Comparison of ENCODE assay signal across 12 cellular contexts in the genomic region with DNA sequence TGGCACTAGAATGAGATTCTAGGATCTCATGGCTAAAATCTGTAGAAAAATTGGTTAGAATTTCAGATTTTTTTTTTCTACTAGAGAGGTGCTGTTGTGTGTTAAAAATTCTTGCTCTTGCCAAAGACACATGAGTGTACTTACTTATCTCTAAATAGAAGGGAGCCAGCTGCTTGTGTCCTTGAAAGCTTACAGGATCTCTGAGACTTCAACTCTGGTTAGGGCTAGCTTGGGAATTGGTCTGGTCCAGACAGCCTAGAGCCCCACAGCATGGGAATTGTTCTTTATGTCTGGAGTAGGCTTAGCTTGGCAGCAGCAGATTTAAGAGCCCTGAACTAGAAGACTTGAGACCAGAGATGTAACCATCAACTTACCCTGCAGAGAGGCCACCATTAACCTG. TPM values are rescaled to one million over a fixed set of nuclear protein-coding genes. Genes with fewer than 3 reads are reported as not detected.
A peak's percentile ranks its signal among the peaks of the same experiment; 100 is the strongest.
DNase-seq lines count a peak whose midpoint lies in the region; ATAC-seq, FAIRE-seq and TF ChIP-seq lines count a peak whose summit lies in the region.
"Had no signal": no experiment of that assay in that cellular context is flagged by ENCODE, and none has a peak within 500 bp of the region (broad histone marks: within the 10 kb centered on the region; RNA-seq: fewer than 3 reads in every experiment).

No MANE protein-coding gene starts in this region.

- peak overlapping the region; percentile 83 for H3K27ac Mint-ChIP-seq in activated naive CD4-positive, alpha-beta T cell treated with anti-CD3 and anti-CD28 coated beads, Interleukin-2, amount 50 U/mL, for 24 hours
- H3K27ac Mint-ChIP-seq in activated T-helper 1 cell treated with anti-CD3 and anti-CD28 coated beads, Interleukin-12 subunit alpha, Interleukin-12 subunit beta, Interleukin-2, Interleukin-4 antibody, amounts not matched to agents 30 ng/mL and 10 ng/mL and 1 ng/mL, durations not matched to agents 14 hours and 24 hours and 36 hours: no peak overlapping the region

- H3K79me2 ChIP-seq in HepG2 (ENCODE audit: insufficient read depth, low read length): peaks cover 2% of the 10 kb centered on the region

- peak overlapping the region in 9 of 10 donors; percentile 10 to 66 (median 36) for H3K27ac ChIP-seq in heart right ventricle
- H3K27ac ChIP-seq in stomach smooth muscle (ENCODE audit: low read length): peak overlapping the region; percentile 11
- H3K27ac ChIP-seq in HepG2 (ENCODE audit: extremely low read length, insufficient read depth, low read length): no peak overlapping the region

- no peak overlapping the region for H3K4me3 ChIP-seq in heart right ventricle
- H3K4me3 ChIP-seq in stomach smooth muscle (ENCODE audit: low read length in 2 of 2): no peak overlapping the region
- no peak overlapping the region for H3K4me3 ChIP-seq in HepG2 (replicated peaks in 1 of 3; ENCODE audit: insufficient read depth in 1 of 3, low read depth in 2 of 3, low read length in 3 of 3)

- H3K36me3 ChIP-seq in heart right ventricle (peaks cover 0 to 19% (median 0%) of the 10 kb centered on the region in 9 donors), stomach smooth muscle (ENCODE audit: control insufficient read depth in 2 of 2, insufficient read depth in 2 of 2, low read length in 2 of 2) (peaks cover 0 to 2% of the 10 kb centered on the region in 2 donors), HepG2 (replicated peaks in 1 of 2; ENCODE audit: control insufficient read depth in 1 of 2, insufficient read depth in 2 of 2, low read length in 2 of 2) (0 out of 5 replicates have a peak, but pooled peaks cover 1 to 10% of the 10 kb centered on the region in 2 experiments)

- POLR2A ChIA-PET in HepG2 (lab: Yijun Ruan, JAX): no interaction called here

- H3K4me3 Mint-ChIP-seq in activated naive CD4-positive, alpha-beta T cell treated with anti-CD3 and anti-CD28 coated beads, Interleukin-2, amount 50 U/mL, for 24 hours: peak overlapping the region; percentile 30
- H3K4me3 Mint-ChIP-seq in activated T-helper 1 cell treated with anti-CD3 and anti-CD28 coated beads, Interleukin-12 subunit alpha, Interleukin-12 subunit beta, Interleukin-2, Interleukin-4 antibody, amounts not matched to agents 30 ng/mL and 10 ng/mL and 1 ng/mL, durations not matched to agents 14 hours and 24 hours and 36 hours: peak overlapping the region; percentile 23
- H3K4me3 Mint-ChIP-seq: central memory CD8-positive, alpha-beta T cell; neural crest cell had no signal

- H2AFZ ChIP-seq in HepG2 (ENCODE audit: low read length): no peak overlapping the region

- no peaks in the 10 kb centered on the region for H3K27me3 ChIP-seq in heart right ventricle
- H3K27me3 ChIP-seq in stomach smooth muscle (ENCODE audit: control insufficient read depth in 1 of 2, insufficient read depth in 2 of 2, low read length in 2 of 2): no peaks in the 10 kb centered on the region
- H3K27me3 ChIP-seq in HepG2 (ENCODE audit: control insufficient read depth in 1 of 2, insufficient read depth in 2 of 2, low read length in 2 of 2): no peaks in the 10 kb centered on the region

- no peaks in the 10 kb centered on the region for H3K27me3 Mint-ChIP-seq in activated naive CD4-positive, alpha-beta T cell treated with anti-CD3 and anti-CD28 coated beads, Interleukin-2, amount 50 U/mL, for 24 hours
- H3K27me3 Mint-ChIP-seq in activated T-helper 1 cell treated with anti-CD3 and anti-CD28 coated beads, Interleukin-12 subunit alpha, Interleukin-12 subunit beta, Interleukin-2, Interleukin-4 antibody, amounts not matched to agents 30 ng/mL and 10 ng/mL and 1 ng/mL, durations not matched to agents 14 hours and 24 hours and 36 hours (ENCODE audit: insufficient read depth): no peaks in the 10 kb centered on the region
- H3K27me3 Mint-ChIP-seq: central memory CD8-positive, alpha-beta T cell had no signal

- no peak for TF ChIP-seq POLR2A in HepG2 (IDR thresholded peaks at IDR 0.05; ENCODE audit: insufficient read depth in 1 of 2, low read depth in 2 of 2, low read length in 2 of 2)

- 0 out of 2 replicates have a peak, but pooled peaks cover 2% of the 10 kb centered on the region for H4K20me1 ChIP-seq in HepG2 (ENCODE audit: insufficient read depth, low read length)

- H3K4me1 ChIP-seq in heart right ventricle (peaks cover 0 to 60% (median 39%) of the 10 kb centered on the region in 9 donors), stomach smooth muscle (ENCODE audit: control insufficient read depth, insufficient read depth, low read length) (peaks cover 4% of the 10 kb centered on the region), HepG2 (ENCODE audit: insufficient read depth, low read length) (no peaks in the 10 kb centered on the region)

- no peak for TF ChIP-seq CTCF in heart right ventricle (IDR thresholded peaks at IDR 0.05)
- no peak for TF ChIP-seq CTCF in HepG2 (CRISPR knock-in tag; IDR thresholded peaks at IDR 0.05)

- peaks cover 73% of the 10 kb centered on the region for H3K4me1 Mint-ChIP-seq in activated naive CD4-positive, alpha-beta T cell treated with anti-CD3 and anti-CD28 coated beads, Interleukin-2, amount 50 U/mL, for 24 hours
- peaks cover 34% of the 10 kb centered on the region for H3K4me1 Mint-ChIP-seq in activated T-helper 1 cell treated with anti-CD3 and anti-CD28 coated beads, Interleukin-12 subunit alpha, Interleukin-12 subunit beta, Interleukin-2, Interleukin-4 antibody, amounts not matched to agents 30 ng/mL and 10 ng/mL and 1 ng/mL, durations not matched to agents 14 hours and 24 hours and 36 hours (ENCODE audit: low read depth)
- H3K4me1 Mint-ChIP-seq: neural crest cell had no signal

- H3K9me3 ChIP-seq in heart right ventricle: no peaks in the 10 kb centered on the region
- H3K9me3 ChIP-seq in stomach smooth muscle (ENCODE audit: control insufficient read depth in 2 of 2, low read length in 2 of 2): no peaks in the 10 kb centered on the region
- no peaks in the 10 kb centered on the region for H3K9me3 ChIP-seq in HepG2 (ENCODE audit: low read length)

- peak; percentile 49 to 86 (median 83) for ATAC-seq in heart right ventricle
- no peak for ATAC-seq in HepG2
- no peak for ATAC-seq in HG03139 (IDR thresholded peaks at IDR 0.05; ENCODE audit: unreplicated experiment)

- no peak for TF ChIP-seq RAD21 in HepG2 (CRISPR knock-in tag; IDR thresholded peaks at IDR 0.05)

- no peak for DNase-seq in activated naive CD4-positive, alpha-beta T cell treated with Interleukin-2 at 50 U/mL for 16 hours
- DNase-seq in activated T-helper 1 cell treated with anti-CD3 and anti-CD28 coated beads, Interleukin-12 subunit alpha, Interleukin-12 subunit beta, Interleukin-2, Interleukin-4 antibody, amounts not matched to agents 30 ng/mL and 10 ng/mL and 1 ng/mL, durations not matched to agents 14 hours and 24 hours and 36 hours (ENCODE audit: low spot score): no peak
- DNase-seq in heart right ventricle (no peak), HepG2 (ENCODE audit: low spot score) (no peak), NCI-H226 (no peak)
- DNase-seq: islet precursor cell, NCI-H2227 treated with DMSO at 0.1 percent for 48 hours had no signal

- H3K36me3 Mint-ChIP-seq in activated naive CD4-positive, alpha-beta T cell treated with anti-CD3 and anti-CD28 coated beads, Interleukin-2, amount 50 U/mL, for 24 hours: peaks cover 7% of the 10 kb centered on the region
- H3K36me3 Mint-ChIP-seq in activated T-helper 1 cell treated with anti-CD3 and anti-CD28 coated beads, Interleukin-12 subunit alpha, Interleukin-12 subunit beta, Interleukin-2, Interleukin-4 antibody, amounts not matched to agents 30 ng/mL and 10 ng/mL and 1 ng/mL, durations not matched to agents 14 hours and 24 hours and 36 hours (ENCODE audit: low read depth): peaks cover 18% of the 10 kb centered on the region

- TF ChIP-seq EP300 in HepG2 (IDR thresholded peaks at IDR 0.05; ENCODE audit: low read depth in 2 of 2, low read length in 2 of 2) (no peak), HepG2 (CRISPR knock-in tag; IDR thresholded peaks at IDR 0.05; ENCODE audit: borderline replicate concordance) (no peak)

- no peaks in the 10 kb centered on the region for H3K9me3 Mint-ChIP-seq in activated naive CD4-positive, alpha-beta T cell treated with anti-CD3 and anti-CD28 coated beads, Interleukin-2, amount 50 U/mL, for 24 hours
- no peaks in the 10 kb centered on the region for H3K9me3 Mint-ChIP-seq in activated T-helper 1 cell treated with anti-CD3 and anti-CD28 coated beads, Interleukin-12 subunit alpha, Interleukin-12 subunit beta, Interleukin-2, Interleukin-4 antibody, amounts not matched to agents 30 ng/mL and 10 ng/mL and 1 ng/mL, durations not matched to agents 14 hours and 24 hours and 36 hours
- H3K9me3 Mint-ChIP-seq: central memory CD8-positive, alpha-beta T cell; neural crest cell had no signal

- no peak overlapping the region for H3K4me2 ChIP-seq in HepG2 (ENCODE audit: low read depth, low read length)

- BruUV-seq in HepG2 (replicated peaks; lab: Mats Ljungman, UMichigan): no TSS peak

- CTCF ChIA-PET in HepG2 (lab: Yijun Ruan, JAX; ENCODE audit: low intra/inter-chr PET ratio, low total read pairs): no interaction called here

- FAIRE-seq in HepG2 (lab: Jason Lieb, UNC): no peak

- in situ Hi-C loops in HepG2 (cut with HindIII; ENCODE audit: extremely low pct_ligation_motif_present, low pct_unique_long_range_greater_than_20kb): no loop called here

- H3K9ac ChIP-seq in stomach smooth muscle (ENCODE audit: low read length in 2 of 2) (no peak overlapping the region), HepG2 (ENCODE audit: insufficient read depth, low read depth, low read length) (no peak overlapping the region)

- intact Hi-C loops in activated T-helper 1 cell treated with anti-CD3 and anti-CD28 coated beads, Interleukin-12 subunit alpha, Interleukin-12 subunit beta, Interleukin-2, Interleukin-4 antibody, amounts not matched to agents 30 ng/mL and 10 ng/mL and 1 ng/mL, durations not matched to agents 14 hours and 24 hours and 36 hours (cut with micrococcal nuclease): no loop called here
- intact Hi-C loops in heart right ventricle (cut with DNase I): loop anchor here in 1 of 10 donors (5.0 kb wide), 1 partner anchor 36 kb away; a partner anchor contains a TSS
- intact Hi-C loops in HepG2 (cut with micrococcal nuclease; ENCODE audit: unreplicated experiment): no loop called here

RNA-seq across cellular contexts. Expression of a gene that starts 37.3 kb away (rescaled TPM):
- 14.2 and 14.3 TPM in 2 replicates for total RNA-seq in activated T-helper 1 cell treated with anti-CD3 and anti-CD28 coated beads, Interleukin-12 subunit alpha, Interleukin-12 subunit beta, Interleukin-2, Interleukin-4 antibody, amounts not matched to agents 30 ng/mL and 10 ng/mL and 1 ng/mL, durations not matched to agents 14 hours and 24 hours and 36 hours
- 10 to 100 TPM in 9 of 10 donors, 1 to 10 TPM in 1; 9.4 to 15.5 (median 13.5) TPM for total RNA-seq in heart right ventricle
- 1 to 10 TPM; 8.7 to 8.9 TPM for polyA plus RNA-seq in heart right ventricle
- 9.2 and 17.0 TPM in 2 replicates for total RNA-seq in HepG2 (2016; rRNA removed; fragmentation: Illumina TruSeq; extraction: Trizol)
- total RNA-seq in HepG2 (2016; cell fraction: cytosol; rRNA removed; fragmentation: Illumina TruSeq; extraction: Trizol; ENCODE audit: low read depth): 2.6 and 3.3 TPM in 2 replicates
- total RNA-seq in HepG2 (2016; cell fraction: insoluble cytoplasmic fraction; rRNA removed; fragmentation: Illumina TruSeq; extraction: Trizol): 9.2 and 18.3 TPM in 2 replicates
- total RNA-seq in HepG2 (2016; cell fraction: membrane; rRNA removed; fragmentation: Illumina TruSeq; extraction: Trizol): 6.1 and 7.5 TPM in 2 replicates
- 15.7 and 18.2 TPM in 2 replicates for total RNA-seq in HepG2 (2016; cell fraction: nucleus; rRNA removed; fragmentation: Illumina TruSeq; extraction: Trizol)
- 9.7 TPM in 2 replicates for polyA plus RNA-seq in HepG2 (2011; rRNA removed)
- 5.9 and 8.6 TPM in 2 replicates for polyA plus RNA-seq in HepG2 (2011; cell fraction: cytosol; rRNA removed)
- 4.1 and 4.6 TPM in 2 replicates for polyA plus RNA-seq in HepG2 (2011; cell fraction: nucleus; rRNA removed)
- 16.4 and 19.7 TPM in 2 replicates for polyA plus RNA-seq in HepG2 (2012)
- 1.4 and 1.9 TPM in 2 replicates for polyA plus RNA-seq in HepG2 (2016; cell fraction: cytosol; fragmentation: Illumina TruSeq; extraction: Trizol; ENCODE audit: low read depth)
- 9.8 and 10.1 TPM in 2 replicates for polyA plus RNA-seq in HepG2 (2016; cell fraction: insoluble cytoplasmic fraction; fragmentation: Illumina TruSeq; extraction: Trizol; ENCODE audit: low read depth)
- polyA plus RNA-seq in HepG2 (2016; cell fraction: membrane; fragmentation: Illumina TruSeq; extraction: Trizol; ENCODE audit: low read depth): 3.6 and 4.1 TPM in 2 replicates
- 22.2 and 24.5 TPM in 2 replicates for polyA plus RNA-seq in HepG2 (2016; cell fraction: nucleus; fragmentation: Illumina TruSeq; extraction: Trizol; ENCODE audit: insufficient read depth, low read depth)
- 4.5 and 4.7 TPM in 2 replicates for polyA minus RNA-seq in HepG2 (2011; rRNA and poly(A)+ RNA removed; ENCODE audit: low replicate concordance)
- polyA minus RNA-seq in HepG2 (2011; cell fraction: cytosol; rRNA and poly(A)+ RNA removed): 9.5 and 9.6 TPM in 2 replicates
- 7.5 and 9.8 TPM in 2 replicates for polyA minus RNA-seq in HepG2 (2011; cell fraction: nucleus; rRNA and poly(A)+ RNA removed)

RNA-seq across cellular contexts. Expression of a gene that starts 47.4 kb away (rescaled TPM):
- 0.17 TPM in 1 of 2 replicates, not detected in the other for total RNA-seq in activated T-helper 1 cell treated with anti-CD3 and anti-CD28 coated beads, Interleukin-12 subunit alpha, Interleukin-12 subunit beta, Interleukin-2, Interleukin-4 antibody, amounts not matched to agents 30 ng/mL and 10 ng/mL and 1 ng/mL, durations not matched to agents 14 hours and 24 hours and 36 hours
- 1 to 10 TPM in 4 of 10 donors, under 1 TPM in 6; 0.26 to 4.9 (median 0.92) TPM for total RNA-seq in heart right ventricle
- polyA plus RNA-seq in heart right ventricle: 1 to 10 TPM in 1 of 2 donors, under 1 TPM in 1; 0.17 to 2.6 TPM
- not detected in 2 replicates for total RNA-seq in HepG2 (2016; rRNA removed; fragmentation: Illumina TruSeq; extraction: Trizol)
- not detected in 2 replicates for total RNA-seq in HepG2 (2016; cell fraction: cytosol; rRNA removed; fragmentation: Illumina TruSeq; extraction: Trizol; ENCODE audit: low read depth)
- total RNA-seq in HepG2 (2016; cell fraction: insoluble cytoplasmic fraction; rRNA removed; fragmentation: Illumina TruSeq; extraction: Trizol): 0.09 TPM in 1 of 2 replicates, not detected in the other
- total RNA-seq in HepG2 (2016; cell fraction: membrane; rRNA removed; fragmentation: Illumina TruSeq; extraction: Trizol): 0.14 TPM in 1 of 2 replicates, not detected in the other
- not detected in 2 replicates for total RNA-seq in HepG2 (2016; cell fraction: nucleus; rRNA removed; fragmentation: Illumina TruSeq; extraction: Trizol)
- 0.30 and 0.46 TPM in 2 replicates for polyA plus RNA-seq in HepG2 (2011; rRNA removed)
- 0.40 and 0.70 TPM in 2 replicates for polyA plus RNA-seq in HepG2 (2011; cell fraction: cytosol; rRNA removed)
- polyA plus RNA-seq in HepG2 (2011; cell fraction: nucleus; rRNA removed): 0.24 and 0.35 TPM in 2 replicates
- 0.90 TPM in 1 of 2 replicates, not detected in the other for polyA plus RNA-seq in HepG2 (2012)
- polyA plus RNA-seq in HepG2 (2016; cell fraction: cytosol; fragmentation: Illumina TruSeq; extraction: Trizol; ENCODE audit: low read depth): not detected in 2 replicates
- polyA plus RNA-seq in HepG2 (2016; cell fraction: insoluble cytoplasmic fraction; fragmentation: Illumina TruSeq; extraction: Trizol; ENCODE audit: low read depth): not detected in 2 replicates
- polyA plus RNA-seq in HepG2 (2016; cell fraction: membrane; fragmentation: Illumina TruSeq; extraction: Trizol; ENCODE audit: low read depth): 0.14 TPM in 1 of 2 replicates, not detected in the other
- not detected in 2 replicates for polyA plus RNA-seq in HepG2 (2016; cell fraction: nucleus; fragmentation: Illumina TruSeq; extraction: Trizol; ENCODE audit: insufficient read depth, low read depth)
- 0.10 and 0.40 TPM in 2 replicates for polyA minus RNA-seq in HepG2 (2011; rRNA and poly(A)+ RNA removed; ENCODE audit: low replicate concordance)
- not detected in 2 replicates for polyA minus RNA-seq in HepG2 (2011; cell fraction: cytosol; rRNA and poly(A)+ RNA removed)
- not detected in 2 replicates for polyA minus RNA-seq in HepG2 (2011; cell fraction: nucleus; rRNA and poly(A)+ RNA removed)
- total RNA-seq: neural crest cell had no signal

Comparison
In these comparisons a context has a peak if more than half of its experiments do, and no peak if none do; other contexts are left out.
1. ATAC-seq: peak in heart right ventricle (8 of 8); none in HepG2 (single experiment) and HG03139 (single experiment).